In the genomic region with DNA sequence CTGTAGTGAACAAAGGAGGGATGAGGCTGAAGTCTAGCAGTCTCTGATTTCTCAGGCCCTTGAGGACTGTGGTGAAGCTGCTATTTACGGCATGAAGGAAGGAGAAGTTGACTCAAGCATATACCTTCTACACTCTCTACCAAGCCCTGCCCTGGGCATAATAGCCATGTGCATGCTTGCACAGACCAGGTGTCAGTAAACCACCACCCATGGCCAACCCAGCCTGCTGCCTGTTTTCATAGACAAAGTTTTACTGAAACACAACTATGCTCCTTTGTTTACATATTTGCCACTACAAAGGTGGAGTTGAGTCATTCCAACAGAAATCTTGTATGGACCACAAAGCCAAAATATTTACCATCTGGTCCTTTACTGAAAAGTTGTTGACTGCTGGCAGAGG, we compare ENCODE assay signal across 17 cellular contexts.
A peak's percentile ranks its signal among the peaks of the same experiment; 100 is the strongest.
DNase-seq lines count a peak whose midpoint lies in the region; ATAC-seq lines count a peak whose summit lies in the region.
"Had no signal": no experiment of that assay in that cellular context is flagged by ENCODE, and none has a peak within 500 bp of the region (broad histone marks: within the 10 kb centered on the region; RNA-seq: fewer than 3 reads in every experiment).

No MANE protein-coding gene starts in this region.

- no peak overlapping the region for H3K4ac ChIP-seq in mesenchymal stem cell (ENCODE audit: low read depth in 1 of 2, low read length in 2 of 2)

- peak overlapping the region; percentile 86 for H3K27ac ChIP-seq in mesenchymal stem cell (ENCODE audit: low read length, poor library complexity, severe bottlenecking)

- no peak overlapping the region for H3K4me3 ChIP-seq in mesenchymal stem cell (ENCODE audit: insufficient read depth in 1 of 2, low read depth in 1 of 2, low read length in 2 of 2)
- H3K4me3 ChIP-seq: MG63 had no signal

- H2BK120ac ChIP-seq in mesenchymal stem cell (ENCODE audit: low read depth, low read length): no peak overlapping the region

- no peak overlapping the region for H2BK5ac ChIP-seq in mesenchymal stem cell (ENCODE audit: low read depth, low read length, poor library complexity, severe bottlenecking)

- 87% methylated on average over 1 of the region's 1 CpG for WGBS in mesenchymal stem cell

- no peak overlapping the region for H2AFZ ChIP-seq in mesenchymal stem cell (ENCODE audit: low read depth, low read length)

- ATAC-seq in esophagus mucosa: no peak
- ATAC-seq in GM18502 (IDR thresholded peaks at IDR 0.05; ENCODE audit: poor library complexity, unreplicated experiment): no peak
- ATAC-seq: HCT116 had no signal

- peaks cover 1% of the 10 kb centered on the region for H3K79me1 ChIP-seq in mesenchymal stem cell (replicated peaks; ENCODE audit: low read length, poor library complexity, severe bottlenecking)

- no peak overlapping the region for H4K91ac ChIP-seq in mesenchymal stem cell (ENCODE audit: low read length)

- no peak overlapping the region for H2BK12ac ChIP-seq in mesenchymal stem cell (ENCODE audit: low read length in 2 of 2)

- H3K18ac ChIP-seq in mesenchymal stem cell (ENCODE audit: low read depth in 1 of 2, low read length in 2 of 2): no peak overlapping the region

- peaks cover 0 to 70% of the 10 kb centered on the region in 2 experiments for H3K36me3 ChIP-seq in mesenchymal stem cell (ENCODE audit: control insufficient read depth in 1 of 2, insufficient read depth in 2 of 2, low read depth in 1 of 2, low read length in 2 of 2)
- H3K36me3 ChIP-seq: MG63 had no signal

- peak; percentile 54 for DNase-seq in DMS53 (lab: John Stamatoyannopoulos, UW)
- DNase-seq in M059J (ENCODE audit: low read depth): peak; percentile 76
- DNase-seq in astrocyte of the hippocampus (ENCODE audit: low read depth, low spot score): peak; percentile 65
- DNase-seq in mesenchymal stem cell: peak; percentile 54
- DNase-seq in NCI-H2081 (lab: John Stamatoyannopoulos, UW): no peak
- DNase-seq in activated CD8-positive, alpha-beta memory T cell treated with anti-CD3 and anti-CD28 coated beads for 24 hours: no peak
- DNase-seq: C1 segment of cervical spinal cord, DMS 273 treated with DMSO at 0.1 percent for 48 hours, MG63, NCI-H1105 treated with DMSO at 0.1 percent for 48 hours, NCI-H187 treated with DMSO at 0.1 percent for 48 hours, NCI-H2171, NCI-H82, RPMI8226 had no signal

- H3K9ac ChIP-seq in mesenchymal stem cell (ENCODE audit: low read length): no peak overlapping the region

- no peak overlapping the region for H2BK15ac ChIP-seq in mesenchymal stem cell (ENCODE audit: low read depth, poor library complexity, severe bottlenecking)

- no peak overlapping the region for H3K4me2 ChIP-seq in mesenchymal stem cell (ENCODE audit: low read length, poor library complexity, severe bottlenecking)

- H4K8ac ChIP-seq in mesenchymal stem cell (ENCODE audit: low read length): no peak overlapping the region

- peak overlapping the region; percentile 12 for H2AK5ac ChIP-seq in mesenchymal stem cell (ENCODE audit: low read length, severe bottlenecking)

- no peaks in the 10 kb centered on the region for H3K27me3 ChIP-seq in mesenchymal stem cell (ENCODE audit: control insufficient read depth in 1 of 2, insufficient read depth in 1 of 2, low read length in 2 of 2)
- H3K27me3 ChIP-seq: MG63 had no signal

- H3K14ac ChIP-seq in mesenchymal stem cell (ENCODE audit: low read length in 2 of 2): no peak overlapping the region

- peaks cover 13% of the 10 kb centered on the region for H3K4me1 ChIP-seq in mesenchymal stem cell (ENCODE audit: control insufficient read depth, insufficient read depth, low read depth, low read length)

- no peak overlapping the region for H3K23ac ChIP-seq in mesenchymal stem cell (ENCODE audit: low read length in 2 of 2)

- H3K9me3 ChIP-seq in mesenchymal stem cell (ENCODE audit: control insufficient read depth, low read length): no peaks in the 10 kb centered on the region
- H3K9me3 ChIP-seq: MG63 had no signal

Comparison
In these comparisons a context has a peak if more than half of its experiments do, and no peak if none do; other contexts are left out.
1. DNase-seq: peak in DMS53 (single experiment), M059J (single experiment), astrocyte of the hippocampus (single experiment) and mesenchymal stem cell (single experiment); none in NCI-H2081 (0 of 2) and activated CD8-positive, alpha-beta memory T cell treated with anti-CD3 and anti-CD28 coated beads for 24 hours (single experiment).